In the genomic region with DNA sequence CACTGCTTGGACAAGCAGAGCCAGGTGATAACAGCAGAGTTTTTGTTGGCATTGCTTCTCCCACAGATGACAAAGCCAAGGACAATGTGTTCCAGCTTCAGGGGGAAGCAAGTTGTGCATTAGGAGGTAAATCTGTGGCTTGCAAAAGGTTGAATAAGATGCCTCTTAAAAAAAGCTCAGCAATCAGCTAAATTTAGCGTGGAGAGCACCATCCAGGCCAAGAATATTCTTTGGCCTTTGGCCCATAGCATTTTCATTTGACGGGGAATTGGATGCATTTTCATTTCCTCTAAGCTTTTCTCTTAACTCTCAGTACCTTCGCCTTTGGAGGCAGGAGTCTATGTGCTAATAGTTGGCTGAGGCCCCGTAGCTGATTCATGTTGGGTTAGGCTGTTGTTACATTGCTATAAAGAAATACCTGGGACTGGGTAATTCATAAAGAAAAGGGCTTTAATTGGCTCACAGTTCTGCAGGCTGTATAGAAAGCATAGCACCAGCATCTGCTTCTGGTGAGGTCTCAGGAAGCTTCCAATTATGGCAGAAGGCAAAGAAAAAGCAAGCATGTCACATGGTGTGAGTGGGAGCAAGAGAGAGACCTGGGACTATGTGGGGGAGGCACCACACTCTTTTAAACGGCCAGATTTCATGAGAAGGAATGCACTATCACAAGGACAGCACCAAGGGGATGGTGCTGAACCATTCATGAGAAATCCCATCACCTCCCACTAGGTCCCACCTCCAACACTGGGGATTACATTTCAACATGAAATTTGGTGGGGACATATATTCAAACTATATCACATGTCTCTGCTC, we compare ENCODE assay signal across 10 cellular contexts.
A peak's percentile ranks its signal among the peaks of the same experiment; 100 is the strongest.
DNase-seq lines count a peak whose midpoint lies in the region; ATAC-seq and TF ChIP-seq lines count a peak whose summit lies in the region.
"Had no signal": no experiment of that assay in that cellular context is flagged by ENCODE, and none has a peak within 500 bp of the region (broad histone marks: within the 10 kb centered on the region; RNA-seq: fewer than 3 reads in every experiment).

No MANE protein-coding gene starts in this region.

- no peak overlapping the region for H3K4me3 ChIP-seq in LNCaP clone FGC (ENCODE audit: low read depth, low read length)
- no peak overlapping the region for H3K4me3 ChIP-seq in skeletal muscle satellite cell (ENCODE audit: low read length)
- no peak overlapping the region for H3K4me3 ChIP-seq in HAP-1

- no peaks in the 10 kb centered on the region for H3K9me3 ChIP-seq in skeletal muscle satellite cell (replicated peaks; ENCODE audit: low read length)
- no peaks in the 10 kb centered on the region; the same call in 1 of the 2 replicates for H3K9me3 ChIP-seq in HAP-1

- peak overlapping the region; percentile 19 for H3K4me2 ChIP-seq in skeletal muscle satellite cell (ENCODE audit: low read length)

- in situ Hi-C loops in HAP-1 (cut with MboI; ENCODE audit: low sequenced_read_pairs) = no loop called here

- H3K36me3 ChIP-seq in skeletal muscle satellite cell (ENCODE audit: insufficient read depth, low read length) = no peaks in the 10 kb centered on the region
- no peaks in the 10 kb centered on the region for H3K36me3 ChIP-seq in HAP-1 (replicated peaks)

- TF ChIP-seq CTCF in LNCaP clone FGC (IDR thresholded peaks at IDR 0.05; ENCODE audit: control insufficient read depth, extremely low read depth, insufficient read depth) (no peak), foreskin keratinocyte (conservative IDR thresholded peaks at IDR 0.05) (no peak)

- no peak overlapping the region for H3K27ac ChIP-seq in foreskin keratinocyte

- TF ChIP-seq POLR2A in GM18505 (IDR thresholded peaks at IDR 0.05; ENCODE audit: borderline replicate concordance, extremely low read depth, insufficient read depth, insufficient read length) = no peak

- no peaks in the 10 kb centered on the region for H3K4me1 ChIP-seq in foreskin keratinocyte
- peaks cover 13% of the 10 kb centered on the region for H3K4me1 ChIP-seq in skeletal muscle satellite cell (ENCODE audit: control insufficient read depth, insufficient read depth, low read length)
- H3K4me1 ChIP-seq in HAP-1 = no peaks in the 10 kb centered on the region; the same call in 1 of the 2 replicates

- no peak overlapping the region for H3K9ac ChIP-seq in skeletal muscle satellite cell (ENCODE audit: low read depth, low read length)

- DNase-seq in LNCaP clone FGC (ENCODE audit: low read depth) = peak; percentile 13
- DNase-seq in astrocyte of the hippocampus (ENCODE audit: low read depth, low spot score) = peak; percentile 87
- DNase-seq in foreskin keratinocyte = peak; percentile 22 to 65
- DNase-seq in NCI-H146 treated with DMSO at 0.1 percent for 48 hours (lab: John Stamatoyannopoulos, UW; ENCODE audit: unreplicated experiment) = no peak
- no peak for DNase-seq in HAP-1 (ENCODE audit: low spot score in 2 of 2)
- DNase-seq: CD8-positive, alpha-beta T cell; NCI-H345 had no signal

- ATAC-seq in foreskin keratinocyte (peak; percentile 61), GM18505 (IDR thresholded peaks at IDR 0.05; ENCODE audit: unreplicated experiment) (no peak), GM18907 (IDR thresholded peaks at IDR 0.05; ENCODE audit: unreplicated experiment) (no peak)
- ATAC-seq: CD8-positive, alpha-beta T cell had no signal

- H3K27me3 ChIP-seq in foreskin keratinocyte = peaks cover 12% of the 10 kb centered on the region
- H3K27me3 ChIP-seq in skeletal muscle satellite cell (ENCODE audit: control insufficient read depth, insufficient read depth, low read length) = no peaks in the 10 kb centered on the region
- no peaks in the 10 kb centered on the region for H3K27me3 ChIP-seq in HAP-1 (ENCODE audit: low read depth)

Comparison
In these comparisons a context has a peak if more than half of its experiments do, and no peak if none do; other contexts are left out.
1. DNase-seq: peak in LNCaP clone FGC (single experiment), astrocyte of the hippocampus (single experiment) and foreskin keratinocyte (2 of 2); none in NCI-H146 treated with DMSO at 0.1 percent for 48 hours (single experiment) and HAP-1 (0 of 2).